11 cellular contexts compared by ENCODE assay signal in the genomic region with DNA sequence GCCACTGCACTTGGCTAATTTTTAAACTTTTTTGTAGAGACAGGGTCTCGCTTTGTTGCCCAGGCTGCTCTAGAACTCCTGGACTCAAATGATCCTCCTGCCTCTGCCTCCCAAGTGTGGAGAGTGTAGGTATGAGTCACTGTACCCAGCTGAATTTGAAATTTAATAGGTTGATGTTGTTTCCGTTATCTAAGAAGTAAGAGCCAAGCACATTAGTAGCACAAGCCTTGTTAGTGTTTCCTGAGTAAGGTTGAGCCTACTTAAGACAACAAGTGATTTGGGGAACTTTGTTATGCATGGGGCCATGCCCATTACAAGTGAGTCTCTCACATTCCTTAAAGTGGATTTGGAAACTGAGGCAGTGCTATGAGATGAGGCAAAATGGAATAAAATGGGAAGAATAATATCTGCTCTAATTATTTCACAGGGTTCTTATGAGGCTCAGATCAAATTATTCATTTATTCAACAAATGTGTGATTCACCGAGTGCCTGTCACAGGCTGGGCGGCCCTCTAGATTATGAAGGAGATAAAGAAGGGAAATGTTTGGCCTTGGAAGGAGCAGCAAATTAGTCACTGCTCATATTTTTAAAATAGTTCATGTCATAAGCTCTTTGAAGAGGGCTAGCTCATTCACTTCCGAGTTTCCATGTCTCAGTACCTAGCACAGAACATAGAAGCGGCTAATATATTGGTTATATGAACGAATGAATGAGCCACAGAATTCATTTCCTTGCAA.
A peak's percentile ranks its signal among the peaks of the same experiment; 100 is the strongest.
DNase-seq lines count a peak whose midpoint lies in the region; ATAC-seq and TF ChIP-seq lines count a peak whose summit lies in the region.
"Had no signal": no experiment of that assay in that cellular context is flagged by ENCODE, and none has a peak within 500 bp of the region (broad histone marks: within the 10 kb centered on the region; RNA-seq: fewer than 3 reads in every experiment).

No MANE protein-coding gene starts in this region.

- CTCF ChIA-PET in SK-N-SH (lab: Yijun Ruan, JAX), result interaction anchor here (1.6 kb wide), 1 partner anchor 14 kb away, joined by 3 read pairs; no protein-coding TSS in a partner anchor

- H3K9me3 Mint-ChIP-seq in glutamatergic neuron (ENCODE audit: unreplicated experiment), result peaks cover 2% of the 10 kb centered on the region

- TF ChIP-seq CTCF in SK-N-SH (IDR thresholded peaks at IDR 0.05), result no peak
- no peak for TF ChIP-seq CTCF in glutamatergic neuron (IDR thresholded peaks at IDR 0.05; ENCODE audit: partially characterized antibody, unreplicated experiment)

- H3K4me1 ChIP-seq in SK-N-SH (ENCODE audit: control insufficient read depth in 1 of 2, insufficient read depth in 2 of 2, low read depth in 1 of 2, low read length in 1 of 2) (peaks cover 0 to 20% of the 10 kb centered on the region in 2 experiments; a peak in 2 of 4 replicates), skeletal muscle satellite cell (ENCODE audit: control insufficient read depth, insufficient read depth, low read length) (peaks cover 6% of the 10 kb centered on the region)

- no peaks in the 10 kb centered on the region for H3K79me2 ChIP-seq in SK-N-SH (ENCODE audit: insufficient read depth)

- H3K4me3 ChIP-seq in SK-N-SH (ENCODE audit: low read depth in 2 of 2, low read length in 1 of 2) (no peak overlapping the region), skeletal muscle satellite cell (ENCODE audit: low read length) (no peak overlapping the region)
- H3K4me3 ChIP-seq: PC-9 had no signal

- H3K4me2 ChIP-seq in SK-N-SH, result no peak overlapping the region
- peak overlapping the region; percentile 38 for H3K4me2 ChIP-seq in skeletal muscle satellite cell (ENCODE audit: low read length)
- H3K4me2 ChIP-seq: PC-9 had no signal

- no peaks in the 10 kb centered on the region for H3K9me2 ChIP-seq in SK-N-SH

- H4K20me1 ChIP-seq in SK-N-SH (ENCODE audit: insufficient read depth), result peaks cover 3% of the 10 kb centered on the region; the same call in 1 of the 2 replicates

- ATAC-seq in GM19455 (IDR thresholded peaks at IDR 0.05; ENCODE audit: unreplicated experiment), result no peak
- ATAC-seq: HCT116 had no signal

- H3K27me3 ChIP-seq in SK-N-SH (ENCODE audit: insufficient read depth) (no peaks in the 10 kb centered on the region), skeletal muscle satellite cell (ENCODE audit: control insufficient read depth, insufficient read depth, low read length) (no peaks in the 10 kb centered on the region)

- H3K4me1 Mint-ChIP-seq in glutamatergic neuron (ENCODE audit: low read depth, unreplicated experiment), result no peaks in the 10 kb centered on the region

- H3K27ac ChIP-seq in SK-N-SH (ENCODE audit: low read depth in 2 of 2, low read length in 1 of 2) (peak overlapping the region in 1 of 2 experiments; percentile 87; a peak in 3 of 4 replicates), epithelial cell of prostate (no peak overlapping the region)
- H3K27ac ChIP-seq: PC-9 had no signal

- H2AFZ ChIP-seq in SK-N-SH (ENCODE audit: low read depth), result no peak overlapping the region
- H2AFZ ChIP-seq: PC-9 had no signal

- POLR2A ChIA-PET in SK-N-SH (lab: Yijun Ruan, JAX), result no interaction called here

- peak; percentile 48 for DNase-seq in GM04504 (ENCODE audit: low read depth)
- DNase-seq in SK-N-SH, result no peak
- DNase-seq in epithelial cell of prostate (ENCODE audit: low read depth, low spot score), result peak; percentile 6
- DNase-seq in glutamatergic neuron, result no peak
- no peak for DNase-seq in NCI-H510A treated with DMSO at 0.1 percent for 48 hours (lab: John Stamatoyannopoulos, UW)
- DNase-seq: activated CD8-positive, alpha-beta memory T cell treated with anti-CD3 and anti-CD28 coated beads, Interleukin-2, amount 50 U/mL, for 48 hours; KBM-7 had no signal

- peak overlapping the region; percentile 4; the same call in 1 of the 2 replicates for H3K9ac ChIP-seq in SK-N-SH
- H3K9ac ChIP-seq in skeletal muscle satellite cell (ENCODE audit: low read depth, low read length), result no peak overlapping the region

- H3K27ac Mint-ChIP-seq in glutamatergic neuron (ENCODE audit: unreplicated experiment), result no peak overlapping the region

- no peaks in the 10 kb centered on the region for H3K36me3 Mint-ChIP-seq in glutamatergic neuron (ENCODE audit: unreplicated experiment)

- no peak overlapping the region for H3K4me3 Mint-ChIP-seq in glutamatergic neuron (ENCODE audit: unreplicated experiment)

- H3K9me3 ChIP-seq in SK-N-SH, result no peaks in the 10 kb centered on the region
- no peaks in the 10 kb centered on the region for H3K9me3 ChIP-seq in skeletal muscle satellite cell (replicated peaks; ENCODE audit: low read length)

- WGBS in SK-N-SH (ENCODE audit: low lambda C conversion rate), result 24% methylated on average over 7 of the region's 7 CpGs

- H3K27me3 Mint-ChIP-seq in glutamatergic neuron (ENCODE audit: unreplicated experiment), result peaks cover under 1% of the 10 kb centered on the region

- H3K36me3 ChIP-seq in SK-N-SH (replicated peaks in 1 of 2; ENCODE audit: control insufficient read depth in 1 of 2, insufficient read depth in 2 of 2, low read length in 1 of 2), result no peaks in the 10 kb centered on the region
- H3K36me3 ChIP-seq in skeletal muscle satellite cell (ENCODE audit: insufficient read depth, low read length), result no peaks in the 10 kb centered on the region

- TF ChIP-seq RAD21 in SK-N-SH (IDR thresholded peaks at IDR 0.05; ENCODE audit: low read length), result no peak

- TF ChIP-seq EP300 in SK-N-SH (IDR thresholded peaks at IDR 0.05; ENCODE audit: borderline replicate concordance in 1 of 2, low read depth in 1 of 2, low read length in 1 of 2), result peak in 1 of 2 experiments; percentile 59; a peak in 1 of 4 replicates

- H3F3A ChIP-seq in SK-N-SH (replicated peaks; ENCODE audit: insufficient read depth), result peaks cover 21% of the 10 kb centered on the region

TF ChIP-seq in SK-N-SH, 30 proteins besides CTCF, POLR2A, EP300 and RAD21 (continues in another document):
- TF ChIP-seq RCOR1 (IDR thresholded peaks at IDR 0.05; ENCODE audit: low read length) (no peak), JUND (IDR thresholded peaks at IDR 0.05) (peak; percentile 74), NFIC (IDR thresholded peaks at IDR 0.05; ENCODE audit: borderline replicate concordance) (peak; percentile 73), REST (IDR thresholded peaks at IDR 0.05; ENCODE audit: low read depth, low read length) (no peak), POLR2AphosphoS5 (IDR thresholded peaks at IDR 0.05; ENCODE audit: low read depth, low read length) (no peak; the same call in 1 of the 2 replicates), EZH2phosphoT487 (IDR thresholded peaks at IDR 0.05; ENCODE audit: borderline replicate concordance, low read depth) (no peak), YY1 (IDR thresholded peaks at IDR 0.05; ENCODE audit: low read depth) (no peak), NRF1 (IDR thresholded peaks at IDR 0.05; ENCODE audit: low read depth, low read length) (no peak), SMC3 (IDR thresholded peaks at IDR 0.05; ENCODE audit: low read depth, low read length) (no peak), MEF2A (IDR thresholded peaks at IDR 0.05; ENCODE audit: borderline replicate concordance, low read depth) (peak; percentile 46; the same call in 1 of the 2 replicates), FOXM1 (IDR thresholded peaks at IDR 0.05; ENCODE audit: low read depth) (peak; percentile 56; the same call in 1 of the 2 replicates), TAF1 (IDR thresholded peaks at IDR 0.05; ENCODE audit: borderline replicate concordance, low read depth, low read length) (no peak)
- TF ChIP-seq, protein P1, sequence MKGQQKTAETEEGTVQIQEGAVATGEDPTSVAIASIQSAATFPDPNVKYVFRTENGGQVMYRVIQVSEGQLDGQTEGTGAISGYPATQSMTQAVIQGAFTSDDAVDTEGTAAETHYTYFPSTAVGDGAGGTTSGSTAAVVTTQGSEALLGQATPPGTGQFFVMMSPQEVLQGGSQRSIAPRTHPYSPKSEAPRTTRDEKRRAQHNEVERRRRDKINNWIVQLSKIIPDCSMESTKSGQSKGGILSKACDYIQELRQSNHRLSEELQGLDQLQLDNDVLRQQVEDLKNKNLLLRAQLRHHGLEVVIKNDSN (IDR thresholded peaks at IDR 0.05; ENCODE audit: borderline replicate concordance, low read depth), result no peak
- TF ChIP-seq, protein P2, sequence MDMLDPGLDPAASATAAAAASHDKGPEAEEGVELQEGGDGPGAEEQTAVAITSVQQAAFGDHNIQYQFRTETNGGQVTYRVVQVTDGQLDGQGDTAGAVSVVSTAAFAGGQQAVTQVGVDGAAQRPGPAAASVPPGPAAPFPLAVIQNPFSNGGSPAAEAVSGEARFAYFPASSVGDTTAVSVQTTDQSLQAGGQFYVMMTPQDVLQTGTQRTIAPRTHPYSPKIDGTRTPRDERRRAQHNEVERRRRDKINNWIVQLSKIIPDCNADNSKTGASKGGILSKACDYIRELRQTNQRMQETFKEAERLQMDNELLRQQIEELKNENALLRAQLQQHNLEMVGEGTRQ (IDR thresholded peaks at IDR 0.05; ENCODE audit: borderline replicate concordance, low read depth, low read length), result no peak

Comparison
In these comparisons a context has a peak if more than half of its experiments do, and no peak if none do; other contexts are left out.
1. DNase-seq: peak in GM04504 (single experiment) and epithelial cell of prostate (single experiment); none in SK-N-SH (single experiment), glutamatergic neuron (single experiment) and NCI-H510A treated with DMSO at 0.1 percent for 48 hours (single experiment).